ENCODE assay signal across 13 cellular contexts in genomic region chr3:127651516-127652172, GRCh38. TPM values are rescaled to one million over a fixed set of nuclear protein-coding genes. Genes with fewer than 3 reads are reported as not detected.
DNase-seq lines count a peak whose midpoint lies in the region; ATAC-seq, FAIRE-seq and TF ChIP-seq lines count a peak whose summit lies in the region.
"Had no signal": no experiment of that assay in that cellular context is flagged by ENCODE, and none has a peak within 500 bp of the region (broad histone marks: within the 10 kb centered on the region; RNA-seq: fewer than 3 reads in every experiment).

No MANE protein-coding gene starts in this region.

- intact Hi-C loops in left lung (cut with DNase I) = loop anchor here in 1 of 2 donors (5.0 kb wide), 1 partner anchor 321 kb away; no protein-coding TSS in a partner anchor
- intact Hi-C loops in activated T-helper 2 cell treated with anti-CD3 and anti-CD28 coated beads, Interferon-gamma antibody, Interleukin-2, Interleukin-4, amounts not matched to agents 10 μg/mL and 5 μg/mL and 100 μg/mL, durations not matched to agents 14 hours and 24 hours and 36 hours (cut with micrococcal nuclease) = loop anchor here (1.0 to 2.0 kb wide), 2 partner anchors 179 to 320 kb away; no protein-coding TSS in a partner anchor

- no peaks in the 10 kb centered on the region for H3K27me3 ChIP-seq in bronchial epithelial cell (ENCODE audit: control insufficient read depth, insufficient read depth, low read length)
- no peaks in the 10 kb centered on the region for H3K27me3 ChIP-seq in left lung
- H3K27me3 ChIP-seq: MG63, SJSA1 had no signal

- no peak overlapping the region for H3K27ac ChIP-seq in left lung
- H3K27ac ChIP-seq: SJSA1 had no signal

- no peak overlapping the region for H3K4me3 Mint-ChIP-seq in stimulated activated naive CD8-positive, alpha-beta T cell treated with anti-CD3 and anti-CD28 coated beads, Interleukin-15, amount 100 ng/mL, for 72 hours
- H3K4me3 Mint-ChIP-seq in activated T-helper 2 cell treated with anti-CD3 and anti-CD28 coated beads, Interferon-gamma antibody, Interleukin-2, Interleukin-4, amounts not matched to agents 10 μg/mL and 5 μg/mL and 100 μg/mL, durations not matched to agents 14 hours and 24 hours and 36 hours (ENCODE audit: low read depth) = no peak overlapping the region
- H3K4me3 Mint-ChIP-seq: CD8-positive, alpha-beta T cell had no signal

- H3K36me3 ChIP-seq in bronchial epithelial cell (ENCODE audit: control insufficient read depth, insufficient read depth, low read length) (no peaks in the 10 kb centered on the region), left lung (no peaks in the 10 kb centered on the region)
- H3K36me3 ChIP-seq: MG63, SJSA1 had no signal

- peak; percentile 64 for FAIRE-seq in bronchial epithelial cell (lab: Jason Lieb, UNC)

- H3K27ac Mint-ChIP-seq in stimulated activated naive CD8-positive, alpha-beta T cell treated with anti-CD3 and anti-CD28 coated beads, Interleukin-15, amount 100 ng/mL, for 72 hours = no peak overlapping the region
- no peak overlapping the region for H3K27ac Mint-ChIP-seq in activated T-helper 2 cell treated with anti-CD3 and anti-CD28 coated beads, Interferon-gamma antibody, Interleukin-2, Interleukin-4, amounts not matched to agents 10 μg/mL and 5 μg/mL and 100 μg/mL, durations not matched to agents 14 hours and 24 hours and 36 hours
- H3K27ac Mint-ChIP-seq: CD8-positive, alpha-beta T cell had no signal

- DNase-seq in stimulated activated naive CD8-positive, alpha-beta T cell treated with anti-CD3 and anti-CD28 coated beads, Interleukin-15, amount 100 ng/mL, for 72 hours = no peak
- no peak for DNase-seq in stimulated activated naive CD8-positive, alpha-beta T cell treated with anti-CD3 and anti-CD28 coated beads, Interleukin-15, Interleukin-2, amounts not matched to agents 100 U/mL and 50 U/mL, for 24 hours
- DNase-seq in bronchial epithelial cell (ENCODE audit: low read depth) (no peak), left lung (no peak), HuH-7 (ENCODE audit: low spot score) (no peak), AG08396 (ENCODE audit: low spot score) (no peak)
- no peak for DNase-seq in activated T-helper 2 cell treated with anti-CD3 and anti-CD28 coated beads, Interferon-gamma antibody, Interleukin-2, Interleukin-4, amounts not matched to agents 10 μg/mL and 5 μg/mL and 100 μg/mL, durations not matched to agents 14 hours and 24 hours and 36 hours (ENCODE audit: low spot score)
- DNase-seq: NCI-H2081 treated with DMSO at 0.1 percent for 48 hours had no signal

- no peak for TF ChIP-seq CTCF in bronchial epithelial cell (IDR thresholded peaks at IDR 0.05; ENCODE audit: insufficient read depth, low read length, severe bottlenecking)
- no peak for TF ChIP-seq CTCF in left lung (IDR thresholded peaks at IDR 0.05)

- no peaks in the 10 kb centered on the region for H3K4me1 ChIP-seq in left lung

- no peaks in the 10 kb centered on the region for H3K36me3 Mint-ChIP-seq in activated T-helper 2 cell treated with anti-CD3 and anti-CD28 coated beads, Interferon-gamma antibody, Interleukin-2, Interleukin-4, amounts not matched to agents 10 μg/mL and 5 μg/mL and 100 μg/mL, durations not matched to agents 14 hours and 24 hours and 36 hours (ENCODE audit: low read depth)
- H3K36me3 Mint-ChIP-seq: CD8-positive, alpha-beta T cell had no signal

- H3K4me3 ChIP-seq in bronchial epithelial cell (ENCODE audit: low read depth, low read length) (no peak overlapping the region), left lung (no peak overlapping the region)
- H3K4me3 ChIP-seq: K562, MG63, SJSA1 had no signal

- no peaks in the 10 kb centered on the region for H3K9me3 ChIP-seq in left lung
- H3K9me3 ChIP-seq: MG63, SJSA1 had no signal

- no peaks in the 10 kb centered on the region for H3K4me1 Mint-ChIP-seq in stimulated activated naive CD8-positive, alpha-beta T cell treated with anti-CD3 and anti-CD28 coated beads, Interleukin-15, amount 100 ng/mL, for 72 hours
- no peaks in the 10 kb centered on the region for H3K4me1 Mint-ChIP-seq in activated T-helper 2 cell treated with anti-CD3 and anti-CD28 coated beads, Interferon-gamma antibody, Interleukin-2, Interleukin-4, amounts not matched to agents 10 μg/mL and 5 μg/mL and 100 μg/mL, durations not matched to agents 14 hours and 24 hours and 36 hours (ENCODE audit: low read depth)

- no peaks in the 10 kb centered on the region for H3K27me3 Mint-ChIP-seq in stimulated activated naive CD8-positive, alpha-beta T cell treated with anti-CD3 and anti-CD28 coated beads, Interleukin-15, amount 100 ng/mL, for 72 hours
- H3K27me3 Mint-ChIP-seq in activated T-helper 2 cell treated with anti-CD3 and anti-CD28 coated beads, Interferon-gamma antibody, Interleukin-2, Interleukin-4, amounts not matched to agents 10 μg/mL and 5 μg/mL and 100 μg/mL, durations not matched to agents 14 hours and 24 hours and 36 hours (ENCODE audit: low read depth) = peaks cover 4% of the 10 kb centered on the region

- ATAC-seq in stimulated activated naive CD8-positive, alpha-beta T cell treated with anti-CD3 and anti-CD28 coated beads, Interleukin-15, amount 100 ng/mL, for 72 hours = peak; percentile 5
- ATAC-seq in stimulated activated naive CD8-positive, alpha-beta T cell treated with anti-CD3 and anti-CD28 coated beads, Interleukin-15, Interleukin-2, amounts not matched to agents 100 U/mL and 50 U/mL, for 24 hours = no peak
- ATAC-seq in left lung (peak; percentile 29), GM19463 (IDR thresholded peaks at IDR 0.05; ENCODE audit: unreplicated experiment) (no peak)

- H3K9me3 Mint-ChIP-seq in stimulated activated naive CD8-positive, alpha-beta T cell treated with anti-CD3 and anti-CD28 coated beads, Interleukin-15, amount 100 ng/mL, for 72 hours = no peaks in the 10 kb centered on the region
- no peaks in the 10 kb centered on the region for H3K9me3 Mint-ChIP-seq in activated T-helper 2 cell treated with anti-CD3 and anti-CD28 coated beads, Interferon-gamma antibody, Interleukin-2, Interleukin-4, amounts not matched to agents 10 μg/mL and 5 μg/mL and 100 μg/mL, durations not matched to agents 14 hours and 24 hours and 36 hours
- H3K9me3 Mint-ChIP-seq: CD8-positive, alpha-beta T cell had no signal

RNA-seq across cellular contexts. Expression of gene ABTB1, which starts 21.1 kb away (rescaled TPM):
- 4.7 and 5.8 TPM in 2 replicates for total RNA-seq in bronchial epithelial cell
- 10 to 100 TPM; 31.6 to 56.1 TPM for total RNA-seq in left lung
- 11.7 and 12.1 TPM in 2 replicates for total RNA-seq in activated T-helper 2 cell treated with anti-CD3 and anti-CD28 coated beads, Interferon-gamma antibody, Interleukin-2, Interleukin-4, amounts not matched to agents 10 μg/mL and 5 μg/mL and 100 μg/mL, durations not matched to agents 14 hours and 24 hours and 36 hours

RNA-seq across cellular contexts. Expression of gene PODXL2, which starts 22.7 kb away (rescaled TPM):
- total RNA-seq in bronchial epithelial cell (1.8 and 3.4 TPM in 2 replicates), left lung (10 to 100 TPM in 1 of 2 donors, 1 to 10 TPM in 1; 2.9 to 12.3 TPM)
- 3.5 and 3.9 TPM in 2 replicates for total RNA-seq in activated T-helper 2 cell treated with anti-CD3 and anti-CD28 coated beads, Interferon-gamma antibody, Interleukin-2, Interleukin-4, amounts not matched to agents 10 μg/mL and 5 μg/mL and 100 μg/mL, durations not matched to agents 14 hours and 24 hours and 36 hours

RNA-seq across cellular contexts. Expression of gene MCM2, which starts 53.4 kb away (rescaled TPM):
- total RNA-seq in bronchial epithelial cell (8.3 and 16.6 TPM in 2 replicates), left lung (10 to 100 TPM; 17.0 to 37.8 TPM)
- total RNA-seq in activated T-helper 2 cell treated with anti-CD3 and anti-CD28 coated beads, Interferon-gamma antibody, Interleukin-2, Interleukin-4, amounts not matched to agents 10 μg/mL and 5 μg/mL and 100 μg/mL, durations not matched to agents 14 hours and 24 hours and 36 hours = 196 and 215 TPM in 2 replicates

Comparison
In these comparisons a context has a peak if more than half of its experiments do, and no peak if none do; other contexts are left out.
1. ATAC-seq: peak in stimulated activated naive CD8-positive, alpha-beta T cell treated with anti-CD3 and anti-CD28 coated beads, Interleukin-15, amount 100 ng/mL, for 72 hours (single experiment) and left lung (single experiment); none in stimulated activated naive CD8-positive, alpha-beta T cell treated with anti-CD3 and anti-CD28 coated beads, Interleukin-15, Interleukin-2, amounts not matched to agents 100 U/mL and 50 U/mL, for 24 hours (single experiment) and GM19463 (single experiment).